28 cellular contexts compared by ENCODE assay signal in genomic region chr18:6901283-6901926, GRCh38.
"Had no signal": no experiment of that assay in that cellular context is flagged by ENCODE, and none has a peak within 500 bp of the region (broad histone marks: within the 10 kb centered on the region; RNA-seq: fewer than 3 reads in every experiment).

No MANE protein-coding gene starts in this region.

- H3K27me3 Mint-ChIP-seq: natural killer cell treated with Interleukin-12 subunit alpha and Interleukin-12 subunit beta and Interleukin-15 and Interleukin-18, amount 100 ng/mL, for 72 hours; stimulated activated naive CD8-positive, alpha-beta T cell treated with anti-CD3 and anti-CD28 coated beads, Interleukin-15, amount 100 ng/mL, for 72 hours had no signal

- H3K27ac ChIP-seq: colonic mucosa, dorsolateral prefrontal cortex, epithelial cell of prostate, esophagus muscularis mucosa, gastrocnemius medialis, heart right ventricle, left ventricle myocardium inferior, neural progenitor cell, ovary, psoas muscle, testis, tibial nerve, upper lobe of right lung had no signal

- H3K4me3 ChIP-seq: colonic mucosa, dorsolateral prefrontal cortex, esophagus muscularis mucosa, gastrocnemius medialis, heart right ventricle, left ventricle myocardium inferior, lung, neural progenitor cell, ovary, psoas muscle, testis, tibial nerve, upper lobe of right lung had no signal

- FAIRE-seq: endometrium, islet of Langerhans had no signal

- H3K4me1 ChIP-seq: colonic mucosa, esophagus muscularis mucosa, gastrocnemius medialis, heart right ventricle, left ventricle myocardium inferior, neural progenitor cell, psoas muscle, testis, tibial nerve, upper lobe of right lung had no signal

- H3K27me3 ChIP-seq: colonic mucosa, esophagus muscularis mucosa, gastrocnemius medialis, heart right ventricle, neural progenitor cell, ovary, testis, tibial nerve, upper lobe of right lung had no signal

- H3K27ac Mint-ChIP-seq: natural killer cell treated with Interleukin-12 subunit alpha and Interleukin-12 subunit beta and Interleukin-15 and Interleukin-18, amount 100 ng/mL, for 72 hours; neural progenitor cell; stimulated activated naive B cell treated with anti-CD40 and anti-IgM and Interleukin-4, amounts not matched to agents 10 μg/mL and 1 μg/mL and 100 μg/mL, for 72 hours; stimulated activated naive CD8-positive, alpha-beta T cell treated with anti-CD3 and anti-CD28 coated beads, Interleukin-15, amount 100 ng/mL, for 72 hours had no signal

- H3K4me2 ChIP-seq: neural progenitor cell had no signal

- H3K9me3 ChIP-seq: colonic mucosa, gastrocnemius medialis, ovary, psoas muscle, testis, upper lobe of right lung had no signal

- ATAC-seq: gastrocnemius medialis; heart right ventricle; natural killer cell treated with Interleukin-12 subunit alpha and Interleukin-12 subunit beta and Interleukin-15 and Interleukin-18, amount 100 ng/mL, for 72 hours; psoas muscle; sciatic nerve; stimulated activated naive B cell treated with anti-CD40 and anti-IgM and Interleukin-4, amounts not matched to agents 10 μg/mL and 1 μg/mL and 100 μg/mL, for 72 hours; stimulated activated naive CD8-positive, alpha-beta T cell treated with anti-CD3 and anti-CD28 coated beads, Interleukin-15, amount 100 ng/mL, for 72 hours; upper lobe of right lung had no signal

- H3K9ac ChIP-seq: neural progenitor cell had no signal

- H3K4me1 Mint-ChIP-seq: neural progenitor cell; stimulated activated naive B cell treated with anti-CD40 and anti-IgM and Interleukin-4, amounts not matched to agents 10 μg/mL and 1 μg/mL and 100 μg/mL, for 72 hours; stimulated activated naive CD8-positive, alpha-beta T cell treated with anti-CD3 and anti-CD28 coated beads, Interleukin-15, amount 100 ng/mL, for 72 hours had no signal

- H2AFZ ChIP-seq: neural progenitor cell had no signal

- H3K4me3 Mint-ChIP-seq: natural killer cell treated with Interleukin-12 subunit alpha and Interleukin-12 subunit beta and Interleukin-15 and Interleukin-18, amount 100 ng/mL, for 72 hours; neural progenitor cell; stimulated activated naive B cell treated with anti-CD40 and anti-IgM and Interleukin-4, amounts not matched to agents 10 μg/mL and 1 μg/mL and 100 μg/mL, for 72 hours; stimulated activated naive CD8-positive, alpha-beta T cell treated with anti-CD3 and anti-CD28 coated beads, Interleukin-15, amount 100 ng/mL, for 72 hours had no signal

- DNase-seq: colonic mucosa; dorsolateral prefrontal cortex; effector CD8-positive, alpha-beta T cell; gastrocnemius medialis; heart right ventricle; hypothalamus; left ventricle myocardium inferior; mesenchymal stem cell; midbrain; nucleus accumbens; ovary; psoas muscle; retina; stimulated activated CD4-positive, alpha-beta T cell treated with anti-CD3 and anti-CD28 coated beads, Interleukin-2, amount 100 ng/mL, for 24 hours; stimulated activated CD4-positive, alpha-beta T cell treated with anti-CD3 and anti-CD28 coated beads, Interleukin-4, amount 100 ng/mL, for 4 hours; stimulated activated naive B cell treated with anti-CD40 and anti-IgM and Interleukin-4, amounts not matched to agents 10 μg/mL and 1 μg/mL and 100 μg/mL, for 72 hours; stimulated activated naive CD8-positive, alpha-beta T cell treated with anti-CD3 and anti-CD28 coated beads, Interleukin-15, amount 100 ng/mL, for 72 hours; testis; upper lobe of right lung had no signal

- H3K36me3 ChIP-seq: colonic mucosa, esophagus muscularis mucosa, left ventricle myocardium inferior, ovary had no signal
